1 cellular context compared by ENCODE assay signal in the genomic region with DNA sequence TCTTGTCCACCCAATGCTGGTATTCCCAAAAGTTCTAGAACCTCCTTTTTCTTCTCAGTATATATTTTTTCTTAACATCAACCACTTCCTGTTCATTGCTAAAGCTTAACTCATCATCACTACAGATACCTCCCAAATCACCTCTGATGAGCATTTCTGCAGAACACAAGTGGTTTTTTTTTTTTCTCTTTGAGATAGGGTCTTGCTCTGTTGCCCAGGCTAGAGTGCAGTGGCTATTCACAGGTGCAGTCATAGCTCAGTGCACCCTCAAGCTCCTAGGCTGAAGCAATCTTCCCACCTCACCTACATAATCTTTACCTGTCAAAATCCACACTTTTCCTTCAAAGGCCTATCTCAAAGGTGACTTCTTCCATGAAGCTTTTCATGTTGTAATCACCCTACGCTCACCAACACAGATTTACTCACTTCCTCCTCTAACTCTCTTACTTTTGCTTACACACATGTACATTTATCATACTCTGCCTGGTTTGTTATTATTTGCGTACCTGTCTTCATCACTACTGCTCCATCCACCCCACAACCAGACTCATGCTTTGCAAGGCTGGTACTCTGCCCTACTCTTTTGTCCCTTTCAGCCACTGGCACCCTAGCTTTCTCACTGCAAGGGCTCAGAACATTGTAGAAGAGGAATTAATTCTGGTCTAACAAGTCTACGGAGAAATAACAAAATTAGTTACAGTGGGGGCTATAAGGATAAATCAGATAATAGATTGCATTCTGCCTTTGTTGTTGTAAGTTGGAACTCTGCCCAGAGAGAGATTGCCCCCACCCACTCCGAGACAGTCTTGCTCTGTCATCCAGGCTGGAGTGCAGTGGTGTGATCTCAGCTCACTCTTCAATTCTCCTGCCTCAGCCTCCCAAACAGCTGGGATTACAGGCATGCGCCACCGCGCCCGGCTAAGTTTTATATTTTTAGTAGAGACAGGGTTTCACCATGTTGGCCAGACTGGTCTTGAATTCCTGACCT.
TF ChIP-seq lines count a peak whose summit lies in the region.

No MANE protein-coding gene starts in this region.

TF ChIP-seq in K562, 482 proteins besides CTCF, POLR2A, EP300 and RAD21 (continued from another document):
- TF ChIP-seq C11orf30 (IDR thresholded peaks at IDR 0.05; ENCODE audit: low read depth) (peak; percentile 72), LARP7 (IDR thresholded peaks at IDR 0.05) (no peak), ZNF324 (CRISPR knock-in tag; IDR thresholded peaks at IDR 0.05) (no peak), BMI1 (IDR thresholded peaks at IDR 0.05; ENCODE audit: low read length) (no peak)
